ENCODE assay signal across 1 cellular context in the genomic region with DNA sequence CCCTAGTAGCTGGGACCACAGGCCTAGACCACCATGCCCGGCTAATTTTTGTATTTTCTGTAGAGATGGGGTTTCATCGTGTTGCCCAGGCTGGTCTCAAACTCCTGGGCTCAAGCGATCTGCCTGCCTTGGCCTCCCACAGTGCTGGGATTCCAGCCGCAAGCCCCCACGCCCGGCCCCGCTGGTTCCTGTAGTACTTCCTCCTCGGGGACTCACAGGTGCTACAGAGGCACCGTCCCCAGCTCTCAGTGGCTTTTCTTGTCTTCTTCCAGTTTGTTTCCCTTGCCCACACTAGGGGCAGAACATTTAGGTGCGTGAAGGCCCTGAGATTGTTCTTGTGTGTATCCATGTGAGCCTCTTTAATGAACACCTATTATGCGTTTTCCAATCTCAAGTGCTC.
TF ChIP-seq lines count a peak whose summit lies in the region.

No MANE protein-coding gene starts in this region.

TF ChIP-seq in GM12878, 131 proteins besides CTCF, POLR2A, EP300 and RAD21 (continued from another document):
- TF ChIP-seq, protein P1, sequence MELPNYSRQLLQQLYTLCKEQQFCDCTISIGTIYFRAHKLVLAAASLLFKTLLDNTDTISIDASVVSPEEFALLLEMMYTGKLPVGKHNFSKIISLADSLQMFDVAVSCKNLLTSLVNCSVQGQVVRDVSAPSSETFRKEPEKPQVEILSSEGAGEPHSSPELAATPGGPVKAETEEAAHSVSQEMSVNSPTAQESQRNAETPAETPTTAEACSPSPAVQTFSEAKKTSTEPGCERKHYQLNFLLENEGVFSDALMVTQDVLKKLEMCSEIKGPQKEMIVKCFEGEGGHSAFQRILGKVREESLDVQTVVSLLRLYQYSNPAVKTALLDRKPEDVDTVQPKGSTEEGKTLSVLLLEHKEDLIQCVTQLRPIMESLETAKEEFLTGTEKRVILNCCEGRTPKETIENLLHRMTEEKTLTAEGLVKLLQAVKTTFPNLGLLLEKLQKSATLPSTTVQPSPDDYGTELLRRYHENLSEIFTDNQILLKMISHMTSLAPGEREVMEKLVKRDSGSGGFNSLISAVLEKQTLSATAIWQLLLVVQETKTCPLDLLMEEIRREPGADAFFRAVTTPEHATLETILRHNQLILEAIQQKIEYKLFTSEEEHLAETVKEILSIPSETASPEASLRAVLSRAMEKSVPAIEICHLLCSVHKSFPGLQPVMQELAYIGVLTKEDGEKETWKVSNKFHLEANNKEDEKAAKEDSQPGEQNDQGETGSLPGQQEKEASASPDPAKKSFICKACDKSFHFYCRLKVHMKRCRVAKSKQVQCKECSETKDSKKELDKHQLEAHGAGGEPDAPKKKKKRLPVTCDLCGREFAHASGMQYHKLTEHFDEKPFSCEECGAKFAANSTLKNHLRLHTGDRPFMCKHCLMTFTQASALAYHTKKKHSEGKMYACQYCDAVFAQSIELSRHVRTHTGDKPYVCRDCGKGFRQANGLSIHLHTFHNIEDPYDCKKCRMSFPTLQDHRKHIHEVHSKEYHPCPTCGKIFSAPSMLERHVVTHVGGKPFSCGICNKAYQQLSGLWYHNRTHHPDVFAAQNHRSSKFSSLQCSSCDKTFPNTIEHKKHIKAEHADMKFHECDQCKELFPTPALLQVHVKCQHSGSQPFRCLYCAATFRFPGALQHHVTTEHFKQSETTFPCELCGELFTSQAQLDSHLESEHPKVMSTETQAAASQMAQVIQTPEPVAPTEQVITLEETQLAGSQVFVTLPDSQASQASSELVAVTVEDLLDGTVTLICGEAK (IDR thresholded peaks at IDR 0.05; ENCODE audit: borderline replicate concordance) = no peak
- TF ChIP-seq TCF12 (IDR thresholded peaks at IDR 0.05; ENCODE audit: low read depth, low read length) = 0 out of 2 replicates have a peak, but pooled peaks have one; percentile 21
- TF ChIP-seq RAD51 (IDR thresholded peaks at IDR 0.05) = no peak
- 0 out of 2 replicates have a peak, but pooled peaks have one; percentile 8 for TF ChIP-seq PAX5 (IDR thresholded peaks at IDR 0.05; ENCODE audit: borderline replicate concordance, low read depth, low read length)
